28 cellular contexts compared by ENCODE assay signal in genomic region chr15:59394166-59394661, GRCh38. TPM values are rescaled to one million over a fixed set of nuclear protein-coding genes. Genes with fewer than 3 reads are reported as not detected.
DNase-seq lines count a peak whose midpoint lies in the region; ATAC-seq, FAIRE-seq and TF ChIP-seq lines count a peak whose summit lies in the region.
"Had no signal": no experiment of that assay in that cellular context is flagged by ENCODE, and none has a peak within 500 bp of the region (broad histone marks: within the 10 kb centered on the region; RNA-seq: fewer than 3 reads in every experiment).

No MANE protein-coding gene starts in this region.

- no peaks in the 10 kb centered on the region for H3K9me3 Mint-ChIP-seq in activated T-helper 17 cell treated with anti-CD3 and anti-CD28 coated beads, Interleukin-2, amount 50 U/mL, for 72 hours
- H3K9me3 Mint-ChIP-seq: CD8-positive, alpha-beta memory T cell; HFFc6 had no signal

- H3K4me1 Mint-ChIP-seq in activated T-helper 17 cell treated with anti-CD3 and anti-CD28 coated beads, Interleukin-2, amount 50 U/mL, for 72 hours: no peaks in the 10 kb centered on the region

- H3K27ac Mint-ChIP-seq in activated T-helper 17 cell treated with anti-CD3 and anti-CD28 coated beads, Interleukin-2, amount 50 U/mL, for 72 hours: no peak overlapping the region
- H3K27ac Mint-ChIP-seq: CD8-positive, alpha-beta memory T cell; HFFc6 had no signal

- FAIRE-seq in keratinocyte (lab: Jason Lieb, UNC): peak; percentile 64
- FAIRE-seq: RCC 7860 had no signal

- no peaks in the 10 kb centered on the region for H3K4me1 ChIP-seq in keratinocyte (ENCODE audit: control insufficient read depth, extremely low read depth, insufficient read depth, low read length)
- H3K4me1 ChIP-seq: BE2C, HAP-1, SJSA1 had no signal

- no peak overlapping the region for H3K9ac ChIP-seq in keratinocyte (ENCODE audit: control insufficient read depth, extremely low read depth, insufficient read depth, low read length)

- DNase-seq in activated CD4-positive, CD25-positive, alpha-beta regulatory T cell treated with anti-CD3 and anti-CD28 coated beads, Interleukin-2, amount 50 U/mL, for 72 hours: no peak
- DNase-seq in keratinocyte (ENCODE audit: low read depth, low spot score) (no peak), NCI-H2227 treated with DMSO at 0.1 percent for 48 hours (lab: John Stamatoyannopoulos, UW) (no peak), NOMO-1 treated with DMSO at 0.1 percent for 48 hours (lab: John Stamatoyannopoulos, UW; ENCODE audit: unreplicated experiment) (no peak)
- DNase-seq: ACHN; BE2C; CD8-positive, alpha-beta memory T cell; DMS 273 treated with DMSO at 0.1 percent for 48 hours; DMS79; GF-D8; GOT3; HFFc6; IMR-90; KG1; MG63; NCI-H2029; NCI-H510A; NCI-H69 had no signal

- ATAC-seq in activated CD4-positive, CD25-positive, alpha-beta regulatory T cell treated with anti-CD3 and anti-CD28 coated beads, Interleukin-2, amount 50 U/mL, for 24 hours: peak; percentile 25 to 43
- ATAC-seq in activated T-helper 17 cell treated with anti-CD3 and anti-CD28 coated beads, Interleukin-2, amount 50 U/mL, for 72 hours (replicated peaks): peak; percentile 72
- ATAC-seq in HG03135 (IDR thresholded peaks at IDR 0.05; ENCODE audit: unreplicated experiment) (no peak), GM21381 (IDR thresholded peaks at IDR 0.05; ENCODE audit: unreplicated experiment) (no peak)
- ATAC-seq: Right ventricle myocardium inferior had no signal

- H3K9me3 ChIP-seq in keratinocyte (ENCODE audit: control insufficient read depth, low read depth, low read length): no peaks in the 10 kb centered on the region
- H3K9me3 ChIP-seq: BE2C, HAP-1, MG63, SJSA1 had no signal

- H3K79me2 ChIP-seq in keratinocyte (ENCODE audit: control insufficient read depth, insufficient read depth, low read length): no peaks in the 10 kb centered on the region

- no peak overlapping the region for H3K4me3 Mint-ChIP-seq in activated T-helper 17 cell treated with anti-CD3 and anti-CD28 coated beads, Interleukin-2, amount 50 U/mL, for 72 hours
- H3K4me3 Mint-ChIP-seq: CD14-positive monocyte; CD8-positive, alpha-beta memory T cell; HFFc6 had no signal

- dilution Hi-C loops in keratinocyte (cut with MboI; ENCODE audit: extremely low pct_ligation_motif_present, low sequenced_read_pairs): no loop called here

- H3K27ac ChIP-seq in keratinocyte (ENCODE audit: control insufficient read depth, insufficient read depth, low read length): no peak overlapping the region
- H3K27ac ChIP-seq: 22Rv1, SJSA1 had no signal

- H3K4me3 ChIP-seq in keratinocyte (ENCODE audit: control insufficient read depth in 2 of 3, extremely low read depth in 1 of 3, insufficient read depth in 2 of 3, low read depth in 1 of 3, low read length in 3 of 3): no peak overlapping the region
- H3K4me3 ChIP-seq: HAP-1, MG63, SJSA1 had no signal

- no peak overlapping the region for H3K4me2 ChIP-seq in keratinocyte (ENCODE audit: control insufficient read depth, extremely low read depth, insufficient read depth, low read depth, low read length)

- peaks cover 10% of the 10 kb centered on the region for H3K27me3 Mint-ChIP-seq in activated T-helper 17 cell treated with anti-CD3 and anti-CD28 coated beads, Interleukin-2, amount 50 U/mL, for 72 hours

- H2AFZ ChIP-seq in keratinocyte (ENCODE audit: control insufficient read depth, low read length): no peak overlapping the region

- H3K27me3 ChIP-seq in keratinocyte (ENCODE audit: control insufficient read depth, extremely low read depth, insufficient read depth, low read length): no peaks in the 10 kb centered on the region
- H3K27me3 ChIP-seq: MG63, SJSA1 had no signal

- no peaks in the 10 kb centered on the region for H3K36me3 Mint-ChIP-seq in activated T-helper 17 cell treated with anti-CD3 and anti-CD28 coated beads, Interleukin-2, amount 50 U/mL, for 72 hours (ENCODE audit: low read depth)
- H3K36me3 Mint-ChIP-seq: CD14-positive monocyte had no signal

- H4K20me1 ChIP-seq in keratinocyte (ENCODE audit: control insufficient read depth, extremely low read depth, insufficient read depth, low read length): no peaks in the 10 kb centered on the region

- H3K36me3 ChIP-seq in keratinocyte (ENCODE audit: control insufficient read depth in 2 of 2, extremely low read depth in 1 of 2, insufficient read depth in 2 of 2, low read length in 2 of 2): no peaks in the 10 kb centered on the region
- H3K36me3 ChIP-seq: BE2C, HAP-1, MG63, SJSA1 had no signal

- H3K9me1 ChIP-seq in keratinocyte (ENCODE audit: control insufficient read depth, extremely low read depth, insufficient read depth, low read length): no peaks in the 10 kb centered on the region

- no peak for TF ChIP-seq CTCF in keratinocyte (optimal IDR thresholded peaks at IDR 0.05 in 1 of 3, IDR thresholded peaks at IDR 0.05 in 1 of 3, conservative IDR thresholded peaks at IDR 0.05 in 1 of 3; ENCODE audit: extremely low read depth in 1 of 3, insufficient read depth in 2 of 3, low read length in 3 of 3)

RNA-seq across cellular contexts. Expression of gene MYO1E, which starts 21.5 kb away (rescaled TPM):
- 10 to 100 TPM; 29.3 to 30.1 TPM for total RNA-seq in activated T-helper 17 cell treated with anti-CD3 and anti-CD28 coated beads, Interleukin-2, amount 50 U/mL, for 72 hours
- 74.6 to 213 TPM (median 117 TPM) in 3 replicates for polyA plus RNA-seq in keratinocyte
- 201 TPM for polyA plus RNA-seq in keratinocyte (2011; ENCODE audit: low read depth)
- 63.2 and 176 TPM in 2 replicates for polyA plus RNA-seq in keratinocyte (2011; cell fraction: cytosol; rRNA removed)
- 167 and 242 TPM in 2 replicates for polyA plus RNA-seq in keratinocyte (2011; cell fraction: nucleus; rRNA removed)
- 112 and 184 TPM in 2 replicates for polyA plus RNA-seq in keratinocyte (2012; ENCODE audit: low replicate concordance)
- 46.1 to 279 TPM (median 153 TPM) in 3 replicates for polyA minus RNA-seq in keratinocyte
- 218 TPM for polyA minus RNA-seq in keratinocyte (2011; cell fraction: cytosol; rRNA and poly(A)+ RNA removed)
- 151 and 398 TPM in 2 replicates for polyA minus RNA-seq in keratinocyte (2011; cell fraction: nucleus; rRNA and poly(A)+ RNA removed)

RNA-seq across cellular contexts. Expression of gene FAM81A, which starts 43.8 kb away (rescaled TPM):
- not detected for total RNA-seq in activated T-helper 17 cell treated with anti-CD3 and anti-CD28 coated beads, Interleukin-2, amount 50 U/mL, for 72 hours
- polyA plus RNA-seq in keratinocyte: 0.50 to 0.84 TPM (median 0.58 TPM) in 3 replicates
- polyA plus RNA-seq in keratinocyte (2011; ENCODE audit: low read depth): 0.52 TPM
- polyA plus RNA-seq in keratinocyte (2011; cell fraction: cytosol; rRNA removed): 0.38 and 1.00 TPM in 2 replicates
- 0.17 and 0.23 TPM in 2 replicates for polyA plus RNA-seq in keratinocyte (2011; cell fraction: nucleus; rRNA removed)
- 0.31 and 0.86 TPM in 2 replicates for polyA plus RNA-seq in keratinocyte (2012; ENCODE audit: low replicate concordance)
- polyA minus RNA-seq in keratinocyte: 0.29 to 1.9 TPM (median 0.43 TPM) in 3 replicates
- 0.77 TPM for polyA minus RNA-seq in keratinocyte (2011; cell fraction: cytosol; rRNA and poly(A)+ RNA removed)
- polyA minus RNA-seq in keratinocyte (2011; cell fraction: nucleus; rRNA and poly(A)+ RNA removed): not detected in 2 replicates
- total RNA-seq: HFFc6, IMR-90 had no signal
- polyA plus RNA-seq: CD8-positive, alpha-beta memory T cell; IMR-90 had no signal

Comparison
In these comparisons a context has a peak if more than half of its experiments do, and no peak if none do; other contexts are left out.
1. ATAC-seq: peak in activated CD4-positive, CD25-positive, alpha-beta regulatory T cell treated with anti-CD3 and anti-CD28 coated beads, Interleukin-2, amount 50 U/mL, for 24 hours (2 of 2) and activated T-helper 17 cell treated with anti-CD3 and anti-CD28 coated beads, Interleukin-2, amount 50 U/mL, for 72 hours (single experiment); none in HG03135 (single experiment) and GM21381 (single experiment).